4 cellular contexts compared by ENCODE assay signal in genomic region chr1:222472776-222473540, GRCh38.
DNase-seq lines count a peak whose midpoint lies in the region; ATAC-seq and TF ChIP-seq lines count a peak whose summit lies in the region.
"Not testable (repeated sequence)": the region's sequence is repeated elsewhere in the genome, so short reads cannot be mapped to it uniquely, and the experiment has no call there.

No MANE protein-coding gene starts in this region.

- 94 to 100% methylated on average over 4 to 32 of the region's 33 CpGs for WGBS in endodermal cell (ENCODE audit: insufficient coverage in 1 of 2, insufficient read length in 1 of 2), 2 experiments

- H3K4me1 ChIP-seq in endodermal cell (ENCODE audit: control insufficient read depth, insufficient read depth, low read length), result not testable (repeated sequence)

- peak overlapping the region; percentile 76 for H3K27ac Mint-ChIP-seq in MCF 10A (ENCODE audit: low read depth, unreplicated experiment)
- H3K27ac Mint-ChIP-seq in endodermal cell, result not testable (repeated sequence)
- H3K27ac Mint-ChIP-seq in nephron progenitor cell, result peak overlapping the region; percentile 59
- peak overlapping the region; percentile 51 for H3K27ac Mint-ChIP-seq in stimulated activated naive B cell treated with anti-CD40 and anti-IgM and Interleukin-4, amounts not matched to agents 10 μg/mL and 1 μg/mL and 100 μg/mL, for 72 hours

- H3K36me3 Mint-ChIP-seq in MCF 10A (ENCODE audit: insufficient read depth, unreplicated experiment); endodermal cell (ENCODE audit: low read depth); nephron progenitor cell (ENCODE audit: low read depth); stimulated activated naive B cell treated with anti-CD40 and anti-IgM and Interleukin-4, amounts not matched to agents 10 μg/mL and 1 μg/mL and 100 μg/mL, for 72 hours: not testable (repeated sequence)

- H3K27me3 Mint-ChIP-seq in MCF 10A (ENCODE audit: insufficient read depth, unreplicated experiment); endodermal cell (ENCODE audit: insufficient read depth); nephron progenitor cell (ENCODE audit: low read depth, poor library complexity); stimulated activated naive B cell treated with anti-CD40 and anti-IgM and Interleukin-4, amounts not matched to agents 10 μg/mL and 1 μg/mL and 100 μg/mL, for 72 hours: not testable (repeated sequence)

- H3K27ac ChIP-seq in endodermal cell (ENCODE audit: low read depth, low read length), result not testable (repeated sequence)

- POLR2A ChIA-PET in MCF 10A (lab: Yijun Ruan, JAX), result interaction anchor here (0.6 kb wide), 1 partner anchor 1085 kb away, joined by 3 read pairs; no protein-coding TSS in a partner anchor

- H3K36me3 ChIP-seq in endodermal cell (ENCODE audit: control insufficient read depth, insufficient read depth, low read length), result not testable (repeated sequence)

- TF ChIP-seq CTCF in MCF 10A (IDR thresholded peaks at IDR 0.05; ENCODE audit: unreplicated experiment); endodermal cell (conservative IDR thresholded peaks at IDR 0.05); nephron progenitor cell (IDR thresholded peaks at IDR 0.05): not testable (repeated sequence)

- not testable (repeated sequence) for H3K27me3 ChIP-seq in endodermal cell (ENCODE audit: control insufficient read depth, insufficient read depth, low read length, poor library complexity, severe bottlenecking)

- not testable (repeated sequence) for H3K9ac ChIP-seq in endodermal cell (ENCODE audit: extremely low read depth, low read length, poor library complexity, severe bottlenecking)

- DNase-seq in MCF 10A (ENCODE audit: unreplicated experiment); nephron progenitor cell; stimulated activated naive B cell treated with anti-CD40 and anti-IgM and Interleukin-4, amounts not matched to agents 10 μg/mL and 1 μg/mL and 100 μg/mL, for 72 hours: not testable (repeated sequence)
- peak; percentile 12 for DNase-seq in endodermal cell

- not testable (repeated sequence) for H3K9me3 Mint-ChIP-seq in MCF 10A (ENCODE audit: unreplicated experiment); endodermal cell; nephron progenitor cell; stimulated activated naive B cell treated with anti-CD40 and anti-IgM and Interleukin-4, amounts not matched to agents 10 μg/mL and 1 μg/mL and 100 μg/mL, for 72 hours

- CTCF ChIA-PET in MCF 10A (lab: Yijun Ruan, JAX), result interaction anchor here (0.7 to 2.3 kb wide), 4 partner anchors 19 to 232 kb away, joined by 3 to 10 read pairs (median 6); no protein-coding TSS in a partner anchor

- H3K4me3 ChIP-seq in endodermal cell (ENCODE audit: low read length), result not testable (repeated sequence)

- BruUV-seq in MCF 10A (replicated peaks; lab: Mats Ljungman, UMichigan), result not testable (repeated sequence)

- intact Hi-C loops in MCF 10A (cut with micrococcal nuclease), result not testable (repeated sequence)

- H3K4me1 Mint-ChIP-seq in MCF 10A (ENCODE audit: insufficient read depth, unreplicated experiment); endodermal cell; nephron progenitor cell; stimulated activated naive B cell treated with anti-CD40 and anti-IgM and Interleukin-4, amounts not matched to agents 10 μg/mL and 1 μg/mL and 100 μg/mL, for 72 hours: not testable (repeated sequence)

- H3K4me3 Mint-ChIP-seq in MCF 10A (ENCODE audit: unreplicated experiment); endodermal cell; nephron progenitor cell; stimulated activated naive B cell treated with anti-CD40 and anti-IgM and Interleukin-4, amounts not matched to agents 10 μg/mL and 1 μg/mL and 100 μg/mL, for 72 hours: not testable (repeated sequence)

- not testable (repeated sequence) for ATAC-seq in stimulated activated naive B cell treated with anti-CD40 and anti-IgM and Interleukin-4, amounts not matched to agents 10 μg/mL and 1 μg/mL and 100 μg/mL, for 72 hours (replicated peaks)

- H3K9me3 ChIP-seq in endodermal cell (ENCODE audit: control insufficient read depth, low read length), result not testable (repeated sequence)
